ENCODE assay signal across 9 cellular contexts in genomic region chr11:9755561-9755960, GRCh38.
DNase-seq lines count a peak whose midpoint lies in the region; FAIRE-seq and TF ChIP-seq lines count a peak whose summit lies in the region.
"Had no signal": no experiment of that assay in that cellular context is flagged by ENCODE, and none has a peak within 500 bp of the region (broad histone marks: within the 10 kb centered on the region; RNA-seq: fewer than 3 reads in every experiment).

No MANE protein-coding gene starts in this region.

- DNase-seq in AG20443 (ENCODE audit: low spot score) (peak; percentile 44), MCF 10A (ENCODE audit: unreplicated experiment) (no peak), myocyte (ENCODE audit: low read depth) (peak; percentile 91), frontal cortex (ENCODE audit: low spot score in 2 of 2) (no peak), NOMO-1 (lab: John Stamatoyannopoulos, UW; ENCODE audit: unreplicated experiment in 2 of 2) (no peak)
- no peak for DNase-seq in effector CD8-positive, alpha-beta T cell (lab: John Stamatoyannopoulos, UW)
- no peak for DNase-seq in stimulated activated CD4-positive, alpha-beta T cell treated with anti-CD3 and anti-CD28 coated beads, Interleukin-2, amount 100 ng/mL, for 24 hours
- DNase-seq: activated gamma-delta T cell had no signal

- H3K27me3 Mint-ChIP-seq in IgD-negative memory B cell, result peaks cover 3% of the 10 kb centered on the region
- no peaks in the 10 kb centered on the region for H3K27me3 Mint-ChIP-seq in MCF 10A (ENCODE audit: insufficient read depth, unreplicated experiment)

- H3K9me3 Mint-ChIP-seq in IgD-negative memory B cell, result no peaks in the 10 kb centered on the region
- H3K9me3 Mint-ChIP-seq in MCF 10A (ENCODE audit: unreplicated experiment), result no peaks in the 10 kb centered on the region

- H3K27ac Mint-ChIP-seq in IgD-negative memory B cell (peak overlapping the region; percentile 96 to 99 (median 97)), MCF 10A (ENCODE audit: low read depth, unreplicated experiment) (peak overlapping the region; percentile 73)

- H3K36me3 Mint-ChIP-seq in IgD-negative memory B cell, result no peaks in the 10 kb centered on the region
- peaks cover 5% of the 10 kb centered on the region for H3K36me3 Mint-ChIP-seq in MCF 10A (ENCODE audit: insufficient read depth, unreplicated experiment)

- POLR2A ChIA-PET in MCF 10A (lab: Yijun Ruan, JAX), result interaction anchor here (0.6 to 5.0 kb wide), 14 partner anchors 24 to 567 kb away, joined by 3 to 46 read pairs (median 4); partner anchors contain the start of genes ADM and ZNF143

- BruUV-seq in MCF 10A (replicated peaks; lab: Mats Ljungman, UMichigan), result no TSS peak

- intact Hi-C loops in MCF 10A (cut with micrococcal nuclease), result loop anchor here (10.0 kb wide), 1 partner anchor 449 kb away; no protein-coding TSS in a partner anchor

- CTCF ChIA-PET in MCF 10A (lab: Yijun Ruan, JAX), result interaction anchor here (0.6 to 3.8 kb wide), 6 partner anchors 7 to 1563 kb away, joined by 3 to 21 read pairs (median 4); no protein-coding TSS in a partner anchor

- H3K4me3 Mint-ChIP-seq in IgD-negative memory B cell (peak overlapping the region in 3 of 4 donors; percentile 78 to 90 (median 80)), MCF 10A (ENCODE audit: unreplicated experiment) (no peak overlapping the region)

- no peak for TF ChIP-seq CTCF in MCF 10A (IDR thresholded peaks at IDR 0.05; ENCODE audit: unreplicated experiment)

- H3K4me1 Mint-ChIP-seq in IgD-negative memory B cell (peaks cover 49 to 61% (median 56%) of the 10 kb centered on the region in 3 donors), MCF 10A (ENCODE audit: insufficient read depth, unreplicated experiment) (peaks cover 56% of the 10 kb centered on the region)

- no peak for FAIRE-seq in frontal cortex (lab: Jason Lieb, UNC)

Comparison
In these comparisons a context has a peak if more than half of its experiments do, and no peak if none do; other contexts are left out.
1. DNase-seq: peak in AG20443 (single experiment) and myocyte (single experiment); none in MCF 10A (single experiment), frontal cortex (0 of 2), effector CD8-positive, alpha-beta T cell (single experiment), stimulated activated CD4-positive, alpha-beta T cell treated with anti-CD3 and anti-CD28 coated beads, Interleukin-2, amount 100 ng/mL, for 24 hours (0 of 2) and NOMO-1 (0 of 2).